Comparison of ENCODE assay signal across 15 cellular contexts in genomic region chr17:62172492-62173291, GRCh38.
DNase-seq lines count a peak whose midpoint lies in the region; ATAC-seq, FAIRE-seq and TF ChIP-seq lines count a peak whose summit lies in the region.
"Had no signal": no experiment of that assay in that cellular context is flagged by ENCODE, and none has a peak within 500 bp of the region (broad histone marks: within the 10 kb centered on the region; RNA-seq: fewer than 3 reads in every experiment).

No MANE protein-coding gene starts in this region.

- POLR2A ChIA-PET in activated CD4-positive, alpha-beta T cell treated with anti-CD3 and anti-CD28 coated beads, Interleukin-2, amount 10 ng/mL, durations not matched to agents 7 days and 5 days (lab: Charles Lee) = no interaction called here
- POLR2A ChIA-PET in K562 (lab: Yijun Ruan, JAX) = interaction anchor here (0.7 to 2.9 kb wide), 4 partner anchors 7 to 143 kb away, joined by 3 to 19 read pairs (median 6); no protein-coding TSS in a partner anchor

- H3K4me2 ChIP-seq in K562 (ENCODE audit: insufficient read depth, low read length) (peak overlapping the region; percentile 56; the same call in 1 of the 2 replicates), neural progenitor cell (no peak overlapping the region)
- H3K4me2 ChIP-seq: BLaER1 had no signal

- H3K27me3 Mint-ChIP-seq in activated CD4-positive, alpha-beta T cell treated with anti-CD3 and anti-CD28 coated beads, Interleukin-2, amount 10 ng/mL, durations not matched to agents 7 days and 5 days = peaks cover 7% of the 10 kb centered on the region
- H3K27me3 Mint-ChIP-seq in neural progenitor cell (ENCODE audit: insufficient read depth, low read depth) = peaks cover 7% of the 10 kb centered on the region

- H3K36me3 Mint-ChIP-seq in activated CD4-positive, alpha-beta T cell treated with anti-CD3 and anti-CD28 coated beads, Interleukin-2, amount 10 ng/mL, durations not matched to agents 7 days and 5 days (ENCODE audit: low read depth) = no peaks in the 10 kb centered on the region
- H3K36me3 Mint-ChIP-seq in neural progenitor cell = no peaks in the 10 kb centered on the region
- H3K36me3 Mint-ChIP-seq: IgD-negative memory B cell had no signal

- H3K9me3 Mint-ChIP-seq in activated CD4-positive, alpha-beta T cell treated with anti-CD3 and anti-CD28 coated beads, Interleukin-2, amount 10 ng/mL, durations not matched to agents 7 days and 5 days = no peaks in the 10 kb centered on the region
- no peaks in the 10 kb centered on the region for H3K9me3 Mint-ChIP-seq in neural progenitor cell
- H3K9me3 Mint-ChIP-seq: IgD-negative memory B cell had no signal

- peaks cover 20 to 40% of the 10 kb centered on the region in 2 experiments for H3K4me1 ChIP-seq in K562 (replicated peaks in 1 of 2; ENCODE audit: control insufficient read depth in 2 of 2, insufficient read depth in 2 of 2, low read length in 2 of 2)
- no peaks in the 10 kb centered on the region for H3K4me1 ChIP-seq in neural progenitor cell
- H3K4me1 ChIP-seq: BLaER1 had no signal

- in situ Hi-C loops in K562 (cut with MboI) = no loop called here

- intact Hi-C loops in K562 (cut with micrococcal nuclease) = loop anchor here (2.0 kb wide), 1 partner anchor 30 kb away; no protein-coding TSS in a partner anchor

- no peaks in the 10 kb centered on the region for H3K79me2 ChIP-seq in K562 (ENCODE audit: control insufficient read depth, insufficient read depth, low read length)
- no peaks in the 10 kb centered on the region for H3K79me2 ChIP-seq in neural progenitor cell (ENCODE audit: low read depth)

- 17% methylated on average over 18 of the region's 18 CpGs for WGBS in K562 (ENCODE audit: insufficient coverage, low coverage, missing lambda C conversion rate)

- CTCF ChIA-PET in activated CD4-positive, alpha-beta T cell treated with anti-CD3 and anti-CD28 coated beads, Interleukin-2, amount 10 ng/mL, durations not matched to agents 7 days and 5 days (lab: Charles Lee) = no interaction called here
- CTCF ChIA-PET in K562 (lab: Yijun Ruan, JAX; ENCODE audit: low intra/inter-chr PET ratio) = no interaction called here

- TF ChIP-seq EP300 in K562 (IDR thresholded peaks at IDR 0.05; ENCODE audit: low read length) = peak; percentile 96

- H2AFZ ChIP-seq in K562 (ENCODE audit: low read depth, low read length) (peak overlapping the region; percentile 90), neural progenitor cell (replicated peaks) (no peak overlapping the region)

- no TSS peak for BruUV-seq in K562 (replicated peaks; lab: Mats Ljungman, UMichigan)

- no peaks in the 10 kb centered on the region for H3F3A ChIP-seq in neural progenitor cell (ENCODE audit: low read depth)

- H3K27ac ChIP-seq in K562 (ENCODE audit: extremely low read depth, low read depth, low read length) (peak overlapping the region; percentile 94), neural progenitor cell (no peak overlapping the region), WERI-Rb-1 (no peak overlapping the region)
- H3K27ac ChIP-seq: BLaER1 had no signal

- TF ChIP-seq RAD21 in K562 (CRISPR knock-in tag; conservative IDR thresholded peaks at IDR 0.05 in 1 of 2, IDR thresholded peaks at IDR 0.05 in 1 of 2) = peak in 1 of 2 experiments; percentile 23; a peak in 3 of 4 replicates

- H4K20me1 ChIP-seq in K562 (replicated peaks; ENCODE audit: control insufficient read depth, insufficient read depth, low read length) (no peaks in the 10 kb centered on the region), neural progenitor cell (ENCODE audit: low read depth) (no peaks in the 10 kb centered on the region)
- H4K20me1 ChIP-seq: BLaER1 had no signal

- no peak overlapping the region for H3K4me3 Mint-ChIP-seq in activated CD4-positive, alpha-beta T cell treated with anti-CD3 and anti-CD28 coated beads, Interleukin-2, amount 10 ng/mL, durations not matched to agents 7 days and 5 days
- H3K4me3 Mint-ChIP-seq in neural progenitor cell = no peak overlapping the region

- H3K9ac ChIP-seq in K562 (ENCODE audit: insufficient read depth in 1 of 2, low read depth in 2 of 2, low read length in 2 of 2) (peak overlapping the region in 1 of 2 experiments; percentile 64; a peak in 2 of 4 replicates), neural progenitor cell (no peak overlapping the region)
- H3K9ac ChIP-seq: BLaER1 had no signal

- H3K4me3 ChIP-seq in K562 (no peak overlapping the region), neural progenitor cell (no peak overlapping the region), WERI-Rb-1 (ENCODE audit: low read depth, low read length) (no peak overlapping the region)
- H3K4me3 ChIP-seq: BLaER1 had no signal

- ATAC-seq in K562 = peak; percentile 82

- H3K27ac Mint-ChIP-seq in activated CD4-positive, alpha-beta T cell treated with anti-CD3 and anti-CD28 coated beads, Interleukin-2, amount 10 ng/mL, durations not matched to agents 7 days and 5 days = peak overlapping the region; percentile 9
- H3K27ac Mint-ChIP-seq in neural progenitor cell = peak overlapping the region; percentile 10
- H3K27ac Mint-ChIP-seq: IgD-negative memory B cell had no signal

- H3K27me3 ChIP-seq in K562 (ENCODE audit: control insufficient read depth in 2 of 2, insufficient read depth in 2 of 2, low read length in 2 of 2) (no peaks in the 10 kb centered on the region), neural progenitor cell (no peaks in the 10 kb centered on the region), WERI-Rb-1 (ENCODE audit: insufficient read depth, low read depth, severe bottlenecking) (no peaks in the 10 kb centered on the region)
- H3K27me3 ChIP-seq: BLaER1 had no signal

- H3K9me3 ChIP-seq in K562 (replicated peaks; ENCODE audit: control insufficient read depth, insufficient read depth, low read depth, low read length) = no peaks in the 10 kb centered on the region
- H3K9me3 ChIP-seq in neural progenitor cell (ENCODE audit: low read depth) = no peaks in the 10 kb centered on the region
- H3K9me3 ChIP-seq in WERI-Rb-1 (ENCODE audit: severe bottlenecking) = no peaks in the 10 kb centered on the region
- H3K9me3 ChIP-seq: BLaER1 had no signal

- H3K36me3 ChIP-seq in K562 (ENCODE audit: control insufficient read depth, insufficient read depth, low read length) (no peaks in the 10 kb centered on the region), neural progenitor cell (no peaks in the 10 kb centered on the region), WERI-Rb-1 (no peaks in the 10 kb centered on the region)
- H3K36me3 ChIP-seq: BLaER1 had no signal

- peak; percentile 94 for FAIRE-seq in K562 (lab: Jason Lieb, UNC)

- H3K4me1 Mint-ChIP-seq in activated CD4-positive, alpha-beta T cell treated with anti-CD3 and anti-CD28 coated beads, Interleukin-2, amount 10 ng/mL, durations not matched to agents 7 days and 5 days = no peaks in the 10 kb centered on the region
- H3K4me1 Mint-ChIP-seq in neural progenitor cell = no peaks in the 10 kb centered on the region

- peaks cover 3% of the 10 kb centered on the region for H3K9me1 ChIP-seq in K562 (ENCODE audit: control insufficient read depth, insufficient read depth, low read length)

- no peak for DNase-seq in activated CD4-positive, alpha-beta T cell treated with anti-CD3 and anti-CD28 coated beads, Interleukin-2, amount 10 ng/mL, durations not matched to agents 7 days and 5 days
- DNase-seq in activated CD4-positive, alpha-beta T cell treated with anti-CD3 and anti-CD28 coated beads for 4 hours = no peak
- DNase-seq in OCI-M1 (lab: John Stamatoyannopoulos, UW) (peak; percentile 84), K562 (ENCODE audit: extremely low read depth in 1 of 4, low spot score in 3 of 4) (peak; percentile 64 to 90 (median 78)), neural progenitor cell (ENCODE audit: low spot score) (no peak), NCI-H2171 treated with DMSO at 0.1 percent for 48 hours (lab: John Stamatoyannopoulos, UW) (no peak), WERI-Rb-1 (no peak)
- no peak for DNase-seq in stimulated activated CD4-positive, alpha-beta T cell treated with anti-CD3 and anti-CD28 coated beads, Interleukin-2, amount 100 ng/mL, for 24 hours
- DNase-seq: 8988T, HCEC 1CT, NCI-H1092 treated with DMSO at 0.1 percent for 48 hours, NCI-H1694 treated with DMSO at 0.1 percent for 48 hours, NCI-H82 had no signal

- TF ChIP-seq POLR2A in K562 (conservative IDR thresholded peaks at IDR 0.05) = no peak

- TF ChIP-seq CTCF in K562 (IDR thresholded peaks at IDR 0.05 in 2 of 3, conservative IDR thresholded peaks at IDR 0.05 in 1 of 3; ENCODE audit: insufficient read depth in 2 of 3, low read depth in 1 of 3, low read length in 3 of 3) (no peak), neural progenitor cell (IDR thresholded peaks at IDR 0.05) (no peak), WERI-Rb-1 (IDR thresholded peaks at IDR 0.05; ENCODE audit: low read depth, low read length) (no peak)

TF ChIP-seq in K562, 482 proteins besides CTCF, POLR2A, EP300 and RAD21 (continues in another document):
- TF ChIP-seq EZH2 (IDR thresholded peaks at IDR 0.05; ENCODE audit: borderline replicate concordance, low read depth, low read length) (no peak), ARNT (IDR thresholded peaks at IDR 0.05) (peak in 1 of 2 experiments; percentile 86; a peak in 2 of 4 replicates), SP1 (CRISPR knock-in tag; IDR thresholded peaks at IDR 0.05) (no peak), ZNF165 (CRISPR knock-in tag; IDR thresholded peaks at IDR 0.05; ENCODE audit: borderline replicate concordance) (no peak), ZNF518B (CRISPR knock-in tag; IDR thresholded peaks at IDR 0.05) (no peak), SOX6 (IDR thresholded peaks at IDR 0.05) (peak; percentile 84)

Comparison
In these comparisons a context has a peak if more than half of its experiments do, and no peak if none do; other contexts are left out.
1. DNase-seq: peak in OCI-M1 (single experiment) and K562 (4 of 4); none in activated CD4-positive, alpha-beta T cell treated with anti-CD3 and anti-CD28 coated beads, Interleukin-2, amount 10 ng/mL, durations not matched to agents 7 days and 5 days (single experiment), activated CD4-positive, alpha-beta T cell treated with anti-CD3 and anti-CD28 coated beads for 4 hours (0 of 2), neural progenitor cell (single experiment), stimulated activated CD4-positive, alpha-beta T cell treated with anti-CD3 and anti-CD28 coated beads, Interleukin-2, amount 100 ng/mL, for 24 hours (0 of 2), NCI-H2171 treated with DMSO at 0.1 percent for 48 hours (single experiment) and WERI-Rb-1 (single experiment).